In genomic region chr5:176529824-176530195, GRCh38 we compare ENCODE assay signal across 11 cellular contexts. TPM values are rescaled to one million over a fixed set of nuclear protein-coding genes. Genes with fewer than 3 reads are reported as not detected.
DNase-seq lines count a peak whose midpoint lies in the region; ATAC-seq and TF ChIP-seq lines count a peak whose summit lies in the region.
"Had no signal": no experiment of that assay in that cellular context is flagged by ENCODE, and none has a peak within 500 bp of the region (broad histone marks: within the 10 kb centered on the region; RNA-seq: fewer than 3 reads in every experiment).

No MANE protein-coding gene starts in this region.

- H3K4me3 Mint-ChIP-seq in T-helper 17 cell = peak overlapping the region; percentile 91
- peak overlapping the region; percentile 45 for H3K4me3 Mint-ChIP-seq in activated naive CD8-positive, alpha-beta T cell treated with anti-CD3 and anti-CD28 coated beads, Interleukin-2, amount 50 U/mL, for 24 hours

- peaks cover 39% of the 10 kb centered on the region for H3K4me1 Mint-ChIP-seq in T-helper 17 cell
- H3K4me1 Mint-ChIP-seq in activated naive CD8-positive, alpha-beta T cell treated with anti-CD3 and anti-CD28 coated beads, Interleukin-2, amount 50 U/mL, for 24 hours = peaks cover 56% of the 10 kb centered on the region

- ATAC-seq in T-helper 17 cell (peak; percentile 73), GM18505 (IDR thresholded peaks at IDR 0.05; ENCODE audit: unreplicated experiment) (no peak)
- no peak for ATAC-seq in activated naive CD8-positive, alpha-beta T cell treated with anti-CD3 and anti-CD28 coated beads, Interleukin-2, amount 50 U/mL, for 24 hours

- no peaks in the 10 kb centered on the region for H3K27me3 Mint-ChIP-seq in T-helper 17 cell
- H3K27me3 Mint-ChIP-seq in activated naive CD8-positive, alpha-beta T cell treated with anti-CD3 and anti-CD28 coated beads, Interleukin-2, amount 50 U/mL, for 24 hours = no peaks in the 10 kb centered on the region

- peak overlapping the region; percentile 91 for H3K27ac Mint-ChIP-seq in T-helper 17 cell
- peak overlapping the region; percentile 76 for H3K27ac Mint-ChIP-seq in activated naive CD8-positive, alpha-beta T cell treated with anti-CD3 and anti-CD28 coated beads, Interleukin-2, amount 50 U/mL, for 24 hours

- H3K9me3 Mint-ChIP-seq in activated naive CD8-positive, alpha-beta T cell treated with anti-CD3 and anti-CD28 coated beads, Interleukin-2, amount 50 U/mL, for 24 hours = no peaks in the 10 kb centered on the region

- no peaks in the 10 kb centered on the region for H3K36me3 Mint-ChIP-seq in T-helper 17 cell (ENCODE audit: low read depth)
- peaks cover 11% of the 10 kb centered on the region for H3K36me3 Mint-ChIP-seq in activated naive CD8-positive, alpha-beta T cell treated with anti-CD3 and anti-CD28 coated beads, Interleukin-2, amount 50 U/mL, for 24 hours (ENCODE audit: low read depth)

- H3K9me3 ChIP-seq in T-helper 17 cell (ENCODE audit: control insufficient read depth, low read length, poor library complexity, severe bottlenecking) = no peaks in the 10 kb centered on the region

- peak; percentile 63 for DNase-seq in activated T-cell treated with anti-CD3 and anti-CD28 coated beads, Interleukin-2, amount 50 U/mL, for 1 hour
- DNase-seq in activated T-cell treated with anti-CD3 and anti-CD28 coated beads for 4 hours (no peak), T-helper 17 cell (peak; percentile 34 to 60 (median 46)), amygdala (lab: John Stamatoyannopoulos, UW) (no peak), NCI-H2107 (lab: John Stamatoyannopoulos, UW) (no peak)
- peak; percentile 42 for DNase-seq in activated naive CD8-positive, alpha-beta T cell treated with anti-CD3 and anti-CD28 coated beads, Interleukin-2, amount 50 U/mL, for 24 hours
- DNase-seq in stimulated activated naive CD4-positive, alpha-beta T cell treated with Interleukin-2 at 50 U/mL for 16 hours (lab: John Stamatoyannopoulos, UW) = peak; percentile 26
- DNase-seq: anterior cingulate cortex, mammary epithelial cell, NCI-H1436 treated with DMSO at 0.1 percent for 48 hours had no signal

- no peak for TF ChIP-seq POLR2A in GM18505 (IDR thresholded peaks at IDR 0.05; ENCODE audit: borderline replicate concordance, extremely low read depth, insufficient read depth, insufficient read length)

RNA-seq across cellular contexts. Expression of gene RNF44, which starts 7.4 kb away (rescaled TPM):
- 100 to 1,000 TPM; 228 to 288 TPM for total RNA-seq in T-helper 17 cell

RNA-seq across cellular contexts. Expression of gene CDHR2, which starts 19.3 kb away (rescaled TPM):
- total RNA-seq in T-helper 17 cell = 1 to 10 TPM; 1.3 to 2.4 TPM

Comparison
In these comparisons a context has a peak if more than half of its experiments do, and no peak if none do; other contexts are left out.
1. DNase-seq: peak in activated T-cell treated with anti-CD3 and anti-CD28 coated beads, Interleukin-2, amount 50 U/mL, for 1 hour (single experiment), T-helper 17 cell (3 of 3), activated naive CD8-positive, alpha-beta T cell treated with anti-CD3 and anti-CD28 coated beads, Interleukin-2, amount 50 U/mL, for 24 hours (single experiment) and stimulated activated naive CD4-positive, alpha-beta T cell treated with Interleukin-2 at 50 U/mL for 16 hours (single experiment); none in activated T-cell treated with anti-CD3 and anti-CD28 coated beads for 4 hours (single experiment), amygdala (0 of 56) and NCI-H2107 (single experiment).